Comparison of ENCODE assay signal across 35 cellular contexts in the genomic region with DNA sequence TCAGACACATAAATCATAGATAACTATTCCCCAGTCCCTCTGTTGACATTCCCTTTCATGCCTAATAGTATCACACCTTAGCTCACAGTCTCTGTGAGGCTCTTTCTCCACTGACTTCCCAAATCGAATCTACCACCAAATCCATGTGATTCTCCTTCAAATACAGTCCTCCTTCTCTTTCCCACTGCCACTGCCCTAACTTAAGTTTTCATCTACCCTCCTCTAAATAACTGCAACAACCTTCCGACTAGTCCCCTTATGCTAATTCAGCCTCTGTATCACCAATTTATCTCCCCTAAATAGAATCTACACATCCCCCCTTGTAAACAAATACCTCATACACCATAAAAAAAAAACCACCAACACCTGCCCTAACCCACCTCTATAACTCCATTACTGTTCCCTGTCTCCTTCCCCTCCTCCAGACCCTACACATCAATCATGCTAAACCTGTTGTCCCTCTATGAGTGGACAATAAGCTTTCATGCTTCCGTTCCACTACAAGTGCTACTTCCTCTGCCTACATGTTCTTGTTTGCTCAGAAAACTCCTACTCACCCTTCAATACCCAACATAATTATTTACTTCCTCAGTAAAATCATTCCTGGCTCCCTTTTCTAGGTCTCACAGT. TPM values are rescaled to one million over a fixed set of nuclear protein-coding genes. Genes with fewer than 3 reads are reported as not detected.
"Had no signal": no experiment of that assay in that cellular context is flagged by ENCODE, and none has a peak within 500 bp of the region (broad histone marks: within the 10 kb centered on the region; RNA-seq: fewer than 3 reads in every experiment).

No MANE protein-coding gene starts in this region.

- H3K4me1 Mint-ChIP-seq: activated B cell treated with CpG ODN at 0.5 μM for 24 hours; activated CD4-positive, alpha-beta T cell treated with anti-CD3 and anti-CD28 coated beads, Interleukin-2, amount 10 ng/mL, durations not matched to agents 24 days and 14 days; activated naive CD4-positive, alpha-beta T cell treated with anti-CD3 and anti-CD28 coated beads, Interleukin-2, amount 10 ng/mL, durations not matched to agents 7 days and 5 days; activated naive CD4-positive, alpha-beta T cell treated with anti-CD3 and anti-CD28 coated beads, Interleukin-2, amount 50 U/mL, for 24 hours; activated naive CD8-positive, alpha-beta T cell treated with anti-CD3 and anti-CD28 coated beads, Interleukin-2, amount 10 ng/mL, durations not matched to agents 7 days and 5 days; activated naive CD8-positive, alpha-beta T cell treated with anti-CD3 and anti-CD28 coated beads, Interleukin-2, amount 50 U/mL, for 24 hours; activated T-helper 17 cell treated with anti-CD3 and anti-CD28 coated beads, Interleukin-2, amount 50 U/mL, for 72 hours had no signal

- H3K9me3 Mint-ChIP-seq: activated CD4-positive, alpha-beta memory T cell treated with anti-CD3 and anti-CD28 coated beads for 36 hours; activated naive CD4-positive, alpha-beta T cell treated with anti-CD3 and anti-CD28 coated beads, Interleukin-2, amount 10 ng/mL, durations not matched to agents 7 days and 5 days; activated T-helper 1 cell treated with anti-CD3 and anti-CD28 coated beads, Interleukin-12 subunit alpha, Interleukin-12 subunit beta, Interleukin-2, Interleukin-4 antibody, amounts not matched to agents 30 ng/mL and 10 ng/mL and 1 ng/mL, durations not matched to agents 14 hours and 24 hours and 36 hours; activated T-helper 17 cell treated with anti-CD3 and anti-CD28 coated beads, Interleukin-2, amount 50 U/mL, for 72 hours; T-helper 1 cell treated with Interleukin-12 subunit alpha and Interleukin-12 subunit beta and Interleukin-4 antibody, amounts not matched to agents 30 μg/mL and 1 μg/mL, for 36 hours; T-helper 2 cell treated with Interferon-gamma antibody and Interleukin-4, amounts not matched to agents 5 μg/mL and 100 μg/mL, for 36 hours had no signal

- H3K36me3 ChIP-seq: ascending aorta, brain microvascular endothelial cell, breast epithelium had no signal

- H3K4me3 ChIP-seq: ascending aorta, breast epithelium had no signal

- H3K27me3 Mint-ChIP-seq: activated B cell treated with CpG ODN at 0.5 μM for 24 hours; activated CD4-positive, alpha-beta memory T cell treated with anti-CD3 and anti-CD28 coated beads for 36 hours; activated CD4-positive, alpha-beta T cell treated with anti-CD3 and anti-CD28 coated beads, Interleukin-2, amount 10 ng/mL, durations not matched to agents 24 days and 14 days; activated CD8-positive, alpha-beta T cell treated with anti-CD3 and anti-CD28 coated beads for 36 hours; activated naive CD4-positive, alpha-beta T cell treated with anti-CD3 and anti-CD28 coated beads, Interleukin-2, amount 10 ng/mL, durations not matched to agents 7 days and 5 days; activated naive CD4-positive, alpha-beta T cell treated with anti-CD3 and anti-CD28 coated beads, Interleukin-2, amount 50 U/mL, for 24 hours; activated naive CD8-positive, alpha-beta T cell treated with anti-CD3 and anti-CD28 coated beads, Interleukin-2, amount 10 ng/mL, durations not matched to agents 7 days and 5 days; activated naive CD8-positive, alpha-beta T cell treated with anti-CD3 and anti-CD28 coated beads, Interleukin-2, amount 50 U/mL, for 24 hours; activated T-helper 17 cell treated with anti-CD3 and anti-CD28 coated beads, Interleukin-2, amount 50 U/mL, for 72 hours had no signal

- H3K27ac Mint-ChIP-seq: activated B cell treated with CpG ODN at 0.5 μM for 24 hours; activated CD4-positive, alpha-beta memory T cell treated with anti-CD3 and anti-CD28 coated beads for 36 hours; activated CD4-positive, alpha-beta T cell treated with anti-CD3 and anti-CD28 coated beads, Interleukin-2, amount 10 ng/mL, durations not matched to agents 24 days and 14 days; activated CD8-positive, alpha-beta T cell treated with anti-CD3 and anti-CD28 coated beads for 36 hours; activated naive CD4-positive, alpha-beta T cell treated with anti-CD3 and anti-CD28 coated beads, Interleukin-2, amount 10 ng/mL, durations not matched to agents 7 days and 5 days; activated naive CD4-positive, alpha-beta T cell treated with anti-CD3 and anti-CD28 coated beads, Interleukin-2, amount 50 U/mL, for 24 hours; activated naive CD8-positive, alpha-beta T cell; activated naive CD8-positive, alpha-beta T cell treated with anti-CD3 and anti-CD28 coated beads, Interleukin-2, amount 10 ng/mL, durations not matched to agents 7 days and 5 days; activated naive CD8-positive, alpha-beta T cell treated with anti-CD3 and anti-CD28 coated beads, Interleukin-2, amount 50 U/mL, for 24 hours; activated T-cell treated with anti-CD3 and anti-CD28 coated beads, Interleukin-2, amount 50 U/mL, for 72 hours; activated T-helper 1 cell treated with anti-CD3 and anti-CD28 coated beads, Interleukin-12 subunit alpha, Interleukin-12 subunit beta, Interleukin-2, Interleukin-4 antibody, amounts not matched to agents 30 ng/mL and 10 ng/mL and 1 ng/mL, durations not matched to agents 14 hours and 24 hours and 36 hours; activated T-helper 17 cell treated with anti-CD3 and anti-CD28 coated beads, Interleukin-2, amount 50 U/mL, for 72 hours; T-helper 1 cell treated with Interleukin-12 subunit alpha and Interleukin-12 subunit beta and Interleukin-4 antibody, amounts not matched to agents 30 μg/mL and 1 μg/mL, for 36 hours; T-helper 2 cell treated with Interferon-gamma antibody and Interleukin-4, amounts not matched to agents 5 μg/mL and 100 μg/mL, for 36 hours had no signal

- H3K9me3 ChIP-seq: ascending aorta, breast epithelium had no signal

- H3K27ac ChIP-seq: ascending aorta, brain microvascular endothelial cell, breast epithelium, VCaP had no signal

- H3K4me3 Mint-ChIP-seq: activated B cell treated with CpG ODN at 0.5 μM for 24 hours; activated CD4-positive, alpha-beta memory T cell treated with anti-CD3 and anti-CD28 coated beads for 36 hours; activated CD4-positive, alpha-beta T cell treated with anti-CD3 and anti-CD28 coated beads, Interleukin-2, amount 10 ng/mL, durations not matched to agents 24 days and 14 days; activated CD8-positive, alpha-beta T cell treated with anti-CD3 and anti-CD28 coated beads for 36 hours; activated naive CD4-positive, alpha-beta T cell treated with anti-CD3 and anti-CD28 coated beads, Interleukin-2, amount 10 ng/mL, durations not matched to agents 7 days and 5 days; activated naive CD4-positive, alpha-beta T cell treated with anti-CD3 and anti-CD28 coated beads, Interleukin-2, amount 50 U/mL, for 24 hours; activated naive CD8-positive, alpha-beta T cell; activated naive CD8-positive, alpha-beta T cell treated with anti-CD3 and anti-CD28 coated beads, Interleukin-2, amount 10 ng/mL, durations not matched to agents 7 days and 5 days; activated naive CD8-positive, alpha-beta T cell treated with anti-CD3 and anti-CD28 coated beads, Interleukin-2, amount 50 U/mL, for 24 hours; activated T-cell treated with anti-CD3 and anti-CD28 coated beads, Interleukin-2, amount 50 U/mL, for 4 hours; activated T-cell treated with anti-CD3 and anti-CD28 coated beads, Interleukin-2, amount 50 U/mL, for 72 hours; activated T-helper 1 cell treated with anti-CD3 and anti-CD28 coated beads, Interleukin-12 subunit alpha, Interleukin-12 subunit beta, Interleukin-2, Interleukin-4 antibody, amounts not matched to agents 30 ng/mL and 10 ng/mL and 1 ng/mL, durations not matched to agents 14 hours and 24 hours and 36 hours; activated T-helper 17 cell treated with anti-CD3 and anti-CD28 coated beads, Interleukin-2, amount 50 U/mL, for 72 hours; T-helper 1 cell treated with Interleukin-12 subunit alpha and Interleukin-12 subunit beta and Interleukin-4 antibody, amounts not matched to agents 30 μg/mL and 1 μg/mL, for 36 hours; T-helper 2 cell treated with Interferon-gamma antibody and Interleukin-4, amounts not matched to agents 5 μg/mL and 100 μg/mL, for 36 hours had no signal

- H3K36me3 Mint-ChIP-seq: activated CD4-positive, alpha-beta memory T cell treated with anti-CD3 and anti-CD28 coated beads for 36 hours; activated naive CD4-positive, alpha-beta T cell treated with anti-CD3 and anti-CD28 coated beads, Interleukin-2, amount 10 ng/mL, durations not matched to agents 7 days and 5 days; activated naive CD4-positive, alpha-beta T cell treated with anti-CD3 and anti-CD28 coated beads, Interleukin-2, amount 50 U/mL, for 24 hours; activated naive CD8-positive, alpha-beta T cell; activated naive CD8-positive, alpha-beta T cell treated with anti-CD3 and anti-CD28 coated beads, Interleukin-2, amount 10 ng/mL, durations not matched to agents 7 days and 5 days had no signal

- DNase-seq: activated B cell treated with CpG ODN at 0.5 μM for 24 hours; activated CD4-positive, alpha-beta memory T cell treated with anti-CD3 and anti-CD28 coated beads for 36 hours; activated CD4-positive, alpha-beta T cell treated with anti-CD3 and anti-CD28 coated beads for 4 hours; activated CD4-positive, alpha-beta T cell treated with anti-CD3 and anti-CD28 coated beads, Interleukin-2, amount 10 ng/mL, durations not matched to agents 24 days and 14 days; activated CD4-positive, alpha-beta T cell treated with anti-CD3 and anti-CD28 coated beads, Interleukin-2, amount 50 U/mL, for 1 hour; activated CD4-positive, alpha-beta T cell treated with anti-CD3 and anti-CD28 coated beads, Interleukin-2, amount 50 U/mL, for 4 hours; activated CD4-positive, CD25-positive, alpha-beta regulatory T cell treated with anti-CD3 and anti-CD28 coated beads, Interleukin-2, amount 50 U/mL, for 72 hours; activated CD8-positive, alpha-beta memory T cell treated with anti-CD3 and anti-CD28 coated beads, Interleukin-2, amount 50 U/mL, for 4 hours; activated CD8-positive, alpha-beta T cell treated with anti-CD3 and anti-CD28 coated beads for 36 hours; activated effector memory CD4-positive, alpha-beta T cell treated with anti-CD3 and anti-CD28 coated beads, Interleukin-2, amount 50 U/mL, for 16 hours; activated gamma-delta T cell treated with Interleukin-2 at 50 U/mL for 16 hours; activated naive CD4-positive, alpha-beta T cell treated with anti-CD3 and anti-CD28 coated beads, Interleukin-2, amount 10 ng/mL, durations not matched to agents 7 days and 5 days; activated naive CD4-positive, alpha-beta T cell treated with Interleukin-2 at 50 U/mL for 16 hours; activated naive CD8-positive, alpha-beta T cell treated with anti-CD3 and anti-CD28 coated beads, Interleukin-2, amount 10 ng/mL, durations not matched to agents 7 days and 5 days; activated naive CD8-positive, alpha-beta T cell treated with anti-CD3 and anti-CD28 coated beads, Interleukin-2, amount 50 U/mL, for 24 hours; activated T-cell treated with anti-CD3 and anti-CD28 coated beads for 4 hours; activated T-cell treated with anti-CD3 and anti-CD28 coated beads, Interleukin-2, amount 50 U/mL, for 1 hour; activated T-cell treated with anti-CD3 and anti-CD28 coated beads, Interleukin-2, amount 50 U/mL, for 4 hours; activated T-cell treated with anti-CD3 and anti-CD28 coated beads, Interleukin-2, amount 50 U/mL, for 72 hours; amygdala; anterior cingulate cortex; brain microvascular endothelial cell; central memory CD4-positive, alpha-beta T cell; T-helper 2 cell; T-helper 9 cell had no signal

- H3K4me1 ChIP-seq: ascending aorta, breast epithelium had no signal

RNA-seq across cellular contexts. Expression of a gene that starts 39.0 kb away (rescaled TPM):
- total RNA-seq: activated B cell treated with CpG ODN at 0.5 μM for 24 hours; activated CD4-positive, alpha-beta memory T cell treated with anti-CD3 and anti-CD28 coated beads for 36 hours; activated CD4-positive, alpha-beta T cell treated with anti-CD3 and anti-CD28 coated beads, Interleukin-2, amount 10 ng/mL, durations not matched to agents 24 days and 14 days; activated CD8-positive, alpha-beta memory T cell treated with anti-CD3 and anti-CD28 coated beads for 36 hours; activated CD8-positive, alpha-beta T cell treated with anti-CD3 and anti-CD28 coated beads for 36 hours; activated naive CD8-positive, alpha-beta T cell treated with anti-CD3 and anti-CD28 coated beads, Interleukin-2, amount 10 ng/mL, durations not matched to agents 7 days and 5 days; activated T-cell treated with anti-CD3 and anti-CD28 coated beads, Interleukin-2, amount 50 U/mL, for 4 hours; activated T-cell treated with anti-CD3 and anti-CD28 coated beads, Interleukin-2, amount 50 U/mL, for 72 hours; activated T-helper 1 cell treated with anti-CD3 and anti-CD28 coated beads, Interleukin-12 subunit alpha, Interleukin-12 subunit beta, Interleukin-2, Interleukin-4 antibody, amounts not matched to agents 30 ng/mL and 10 ng/mL and 1 ng/mL, durations not matched to agents 14 hours and 24 hours and 36 hours; activated T-helper 17 cell treated with anti-CD3 and anti-CD28 coated beads, Interleukin-2, amount 50 U/mL, for 72 hours; ascending aorta had no signal
